29 cellular contexts compared by ENCODE assay signal in the genomic region with DNA sequence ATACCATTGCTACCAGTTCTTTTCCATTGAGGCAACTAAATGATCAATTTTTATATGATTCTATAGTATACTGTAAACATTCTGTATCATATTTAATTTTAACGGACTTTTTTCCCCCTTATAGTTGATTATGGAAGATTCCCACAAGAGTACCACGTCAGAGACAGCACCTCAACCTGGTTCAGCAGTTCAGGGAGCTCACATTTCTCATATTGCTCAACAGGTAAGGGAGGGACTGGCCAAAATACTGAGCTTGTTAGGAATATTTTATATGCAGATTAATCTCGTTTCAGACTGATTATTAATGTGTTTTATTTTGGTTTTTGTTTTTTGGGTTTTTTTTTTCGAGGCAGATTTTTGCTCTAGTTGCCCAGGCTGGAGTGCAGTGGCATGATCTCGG.
"Had no signal": no experiment of that assay in that cellular context is flagged by ENCODE, and none has a peak within 500 bp of the region (broad histone marks: within the 10 kb centered on the region; RNA-seq: fewer than 3 reads in every experiment).

No MANE protein-coding gene starts in this region.

- H3K27me3 Mint-ChIP-seq: naive thymus-derived CD8-positive, alpha-beta T cell; natural killer cell treated with Interleukin-12 subunit alpha and Interleukin-12 subunit beta and Interleukin-15 and Interleukin-18, amount 100 ng/mL, for 72 hours; progenitor cell of endocrine pancreas; stimulated activated naive B cell treated with anti-CD40 and anti-IgM and Interleukin-4, amounts not matched to agents 10 μg/mL and 1 μg/mL and 100 μg/mL, for 72 hours; stimulated activated naive CD8-positive, alpha-beta T cell treated with anti-CD3 and anti-CD28 coated beads, Interleukin-15, Interleukin-2, amounts not matched to agents 100 ng/mL and 50 ng/mL, for 24 hours; type B pancreatic cell had no signal

- DNase-seq: naive thymus-derived CD8-positive, alpha-beta T cell; nephron progenitor cell; nucleus accumbens; ovary; psoas muscle; right cardiac atrium; right lobe of liver; sigmoid colon; small intestine; stimulated activated CD4-positive, alpha-beta T cell treated with anti-CD3 and anti-CD28 coated beads, Interleukin-15, amount 100 ng/mL, for 24 hours; stimulated activated CD4-positive, alpha-beta T cell treated with anti-CD3 and anti-CD28 coated beads, Interleukin-2, amount 100 ng/mL, for 24 hours; stimulated activated CD4-positive, alpha-beta T cell treated with anti-CD3 and anti-CD28 coated beads, Interleukin-2, amount 100 ng/mL, for 48 hours; stimulated activated CD4-positive, alpha-beta T cell treated with anti-CD3 and anti-CD28 coated beads, Interleukin-4, amount 100 ng/mL, for 24 hours; stimulated activated naive B cell treated with anti-CD40 and anti-IgM and Interleukin-4, amounts not matched to agents 10 μg/mL and 1 μg/mL and 100 μg/mL, for 72 hours; stimulated activated naive CD4-positive, alpha-beta T cell treated with Interleukin-2 at 50 U/mL for 16 hours; stomach; thyroid gland; upper lobe of right lung; uterus had no signal

- H3K4me1 Mint-ChIP-seq: nephron progenitor cell, neural crest cell had no signal

- H3K36me3 Mint-ChIP-seq: natural killer cell treated with Interleukin-12 subunit alpha and Interleukin-12 subunit beta and Interleukin-15 and Interleukin-18, amount 100 ng/mL, for 72 hours had no signal

- H3K9me3 ChIP-seq: neutrophil, ovary, psoas muscle, right lobe of liver, sigmoid colon, stomach, thoracic aorta, thyroid gland, tibial nerve, upper lobe of right lung, uterus had no signal

- H3K9me3 Mint-ChIP-seq: naive thymus-derived CD8-positive, alpha-beta T cell; natural killer cell treated with Interleukin-12 subunit alpha and Interleukin-12 subunit beta and Interleukin-15 and Interleukin-18, amount 100 ng/mL, for 72 hours; stimulated activated effector memory CD8-positive, alpha-beta T cell treated with anti-CD3 and anti-CD28 coated beads, Interleukin-12 subunit alpha, Interleukin-12 subunit beta, amount 100 ng/mL, for 72 hours; stimulated activated naive B cell treated with anti-CD40 and anti-IgM and Interleukin-4, amounts not matched to agents 10 μg/mL and 1 μg/mL and 100 μg/mL, for 72 hours; stimulated activated naive CD8-positive, alpha-beta T cell treated with anti-CD3 and anti-CD28 coated beads, Interleukin-15, Interleukin-2, amounts not matched to agents 100 ng/mL and 50 ng/mL, for 24 hours; type B pancreatic cell had no signal

- H3K4me3 ChIP-seq: ovary, psoas muscle, right lobe of liver, sigmoid colon, stomach, thoracic aorta, thyroid gland, tibial nerve, upper lobe of right lung, uterus had no signal

- H3K27ac ChIP-seq: neutrophil, ovary, parathyroid adenoma, psoas muscle, right lobe of liver, sigmoid colon, stomach, thoracic aorta, thyroid gland, tibial nerve, upper lobe of right lung, uterus had no signal

- H3K27ac Mint-ChIP-seq: naive thymus-derived CD8-positive, alpha-beta T cell; natural killer cell treated with Interleukin-12 subunit alpha and Interleukin-12 subunit beta and Interleukin-15 and Interleukin-18, amount 100 ng/mL, for 72 hours; nephron progenitor cell; progenitor cell of endocrine pancreas; stimulated activated effector memory CD8-positive, alpha-beta T cell treated with anti-CD3 and anti-CD28 coated beads, Interleukin-12 subunit alpha, Interleukin-12 subunit beta, amount 100 ng/mL, for 72 hours; stimulated activated naive B cell treated with anti-CD40 and anti-IgM and Interleukin-4, amounts not matched to agents 10 μg/mL and 1 μg/mL and 100 μg/mL, for 72 hours; stimulated activated naive CD8-positive, alpha-beta T cell treated with anti-CD3 and anti-CD28 coated beads, Interleukin-15, Interleukin-2, amounts not matched to agents 100 ng/mL and 50 ng/mL, for 24 hours; type B pancreatic cell had no signal

- H3K27me3 ChIP-seq: neutrophil, ovary, right lobe of liver, sigmoid colon, stomach, thyroid gland, tibial nerve, upper lobe of right lung, uterus had no signal

- H3K36me3 ChIP-seq: ovary, uterus had no signal

- H3K4me1 ChIP-seq: parathyroid adenoma, psoas muscle, right lobe of liver, sigmoid colon, thyroid gland, tibial nerve, upper lobe of right lung, uterus had no signal

- H3K4me3 Mint-ChIP-seq: naive thymus-derived CD8-positive, alpha-beta T cell; natural killer cell treated with Interleukin-12 subunit alpha and Interleukin-12 subunit beta and Interleukin-15 and Interleukin-18, amount 100 ng/mL, for 72 hours; nephron progenitor cell; neural crest cell; stimulated activated effector memory CD8-positive, alpha-beta T cell treated with anti-CD3 and anti-CD28 coated beads, Interleukin-12 subunit alpha, Interleukin-12 subunit beta, amount 100 ng/mL, for 72 hours; stimulated activated naive B cell treated with anti-CD40 and anti-IgM and Interleukin-4, amounts not matched to agents 10 μg/mL and 1 μg/mL and 100 μg/mL, for 72 hours; stimulated activated naive CD8-positive, alpha-beta T cell treated with anti-CD3 and anti-CD28 coated beads, Interleukin-15, Interleukin-2, amounts not matched to agents 100 ng/mL and 50 ng/mL, for 24 hours; type B pancreatic cell had no signal
